In genomic region chr1:38046333-38046883, GRCh38 we compare ENCODE assay signal across 8 cellular contexts. TPM values are rescaled to one million over a fixed set of nuclear protein-coding genes. Genes with fewer than 3 reads are reported as not detected.
DNase-seq lines count a peak whose midpoint lies in the region; ATAC-seq, FAIRE-seq and TF ChIP-seq lines count a peak whose summit lies in the region.

POU3F1 (minus strand) TSS chr1:38046793; CDS start chr1:38046743, 50 bp downstream.

- TF ChIP-seq CTCF in BJ (IDR thresholded peaks at IDR 0.05; ENCODE audit: insufficient read depth, low read depth, low read length) (no peak), RWPE2 (IDR thresholded peaks at IDR 0.05; ENCODE audit: poor library complexity, severe bottlenecking) (no peak), pancreas (IDR thresholded peaks at IDR 0.05) (no peak)

- WGBS in pancreas, 2 donors: 1 to 5% methylated on average over 17 to 92 of the region's 92 CpGs

- H3K4me1 ChIP-seq in RWPE2 (ENCODE audit: insufficient read depth, poor library complexity, severe bottlenecking) (no peaks in the 10 kb centered on the region), pancreas (peaks cover 4 to 12% (median 10%) of the 10 kb centered on the region in 3 donors)

- FAIRE-seq in pancreas (lab: Jason Lieb, UNC): no peak
- no peak for FAIRE-seq in RCC 7860 (lab: Jason Lieb, UNC)

- intact Hi-C loops in pancreas (cut with DNase I): no loop called here

- ATAC-seq in GM21529 (IDR thresholded peaks at IDR 0.05; ENCODE audit: unreplicated experiment) (peak; percentile 3), RWPE2 (ENCODE audit: low read depth) (no peak), pancreas (no peak)

- H3K27ac ChIP-seq in RWPE2 (ENCODE audit: poor library complexity, severe bottlenecking) (no peak within 1 kb of the TSS), epithelial cell of prostate (peak within 1 kb of the TSS; percentile 17), pancreas (no peak within 1 kb of the TSS)

- H3K4me3 ChIP-seq in BJ (ENCODE audit: low read depth, low read length) (peak within 1 kb of the TSS; percentile 49), RWPE2 (ENCODE audit: severe bottlenecking) (peak within 1 kb of the TSS; percentile 41), pancreas (peak within 1 kb of the TSS; percentile 40 to 77 (median 44))

- CTCF ChIA-PET in BJ (lab: Yijun Ruan, JAX): interaction anchor here (1.2 kb wide), 1 partner anchor 9 kb away, joined by 3 read pairs; no protein-coding TSS in a partner anchor

- H3K36me3 ChIP-seq in BJ (ENCODE audit: control insufficient read depth, insufficient read depth, low read length) (no peaks in the 10 kb centered on the region), RWPE2 (ENCODE audit: low read depth) (no peaks in the 10 kb centered on the region), pancreas (no peaks in the 10 kb centered on the region)

- H3K9me3 ChIP-seq in RWPE2 (ENCODE audit: severe bottlenecking): no peaks in the 10 kb centered on the region
- H3K9me3 ChIP-seq in pancreas: no peaks in the 10 kb centered on the region

- POLR2A ChIA-PET in BJ (lab: Charles Lee): no interaction called here

- peaks cover 46% of the 10 kb centered on the region for H3K27me3 ChIP-seq in BJ (ENCODE audit: control insufficient read depth, insufficient read depth, low read length)
- peaks cover 34% of the 10 kb centered on the region for H3K27me3 ChIP-seq in RWPE2 (ENCODE audit: insufficient read depth, poor library complexity, severe bottlenecking)
- H3K27me3 ChIP-seq in pancreas: peaks cover 0 to 35% (median 10%) of the 10 kb centered on the region in 4 donors

- DNase-seq in BJ (ENCODE audit: low read depth) (no peak), RWPE2 (ENCODE audit: low spot score) (no peak), epithelial cell of prostate (ENCODE audit: low read depth, low spot score) (no peak), pancreas (peak in 2 of 6 donors; percentile 67 to 82), RCC 7860 (ENCODE audit: low spot score) (no peak), KG1 (lab: John Stamatoyannopoulos, UW) (no peak), NCI-H748 treated with DMSO at 0.1 percent for 48 hours (lab: John Stamatoyannopoulos, UW) (no peak)

RNA-seq across cellular contexts. Expression of gene POU3F1, which starts in this region (rescaled TPM):
- polyA plus RNA-seq in BJ (2011; rRNA removed) (not detected in 2 replicates), pancreas (under 1 TPM in 1 of 2 donors, not detected in 1; 0.07 TPM)
- not detected in 2 replicates for polyA minus RNA-seq in BJ (2011; rRNA and poly(A)+ RNA removed)
- total RNA-seq in pancreas: under 1 TPM in 3 of 6 donors, not detected in 3; 0.08 to 0.57 (median 0.09) TPM
